17 cellular contexts compared by ENCODE assay signal in genomic region chr3:11534783-11535081, GRCh38.
DNase-seq lines count a peak whose midpoint lies in the region; ATAC-seq and TF ChIP-seq lines count a peak whose summit lies in the region.
"Had no signal": no experiment of that assay in that cellular context is flagged by ENCODE, and none has a peak within 500 bp of the region (broad histone marks: within the 10 kb centered on the region; RNA-seq: fewer than 3 reads in every experiment).

No MANE protein-coding gene starts in this region.

- no peak overlapping the region for H3K9ac ChIP-seq in mammary epithelial cell (ENCODE audit: insufficient read depth, low read length)
- H3K9ac ChIP-seq: KMS-11 had no signal

- H4K20me1 ChIP-seq in mammary epithelial cell (ENCODE audit: insufficient read depth, low read length): no peaks in the 10 kb centered on the region

- H3K4me2 ChIP-seq in mammary epithelial cell (ENCODE audit: insufficient read depth, low read depth, low read length): no peak overlapping the region
- H3K4me2 ChIP-seq: KMS-11, PC-9 had no signal

- H3K9me3 ChIP-seq in Panc1 (ENCODE audit: control insufficient read depth, insufficient read depth, low read depth, low read length) (no peaks in the 10 kb centered on the region), gastrocnemius medialis (no peaks in the 10 kb centered on the region), mammary epithelial cell (replicated peaks; ENCODE audit: insufficient read depth, low read length) (no peaks in the 10 kb centered on the region)

- no peak for TF ChIP-seq CTCF in 22Rv1 (IDR thresholded peaks at IDR 0.05)
- TF ChIP-seq CTCF in Panc1 (IDR thresholded peaks at IDR 0.05): no peak
- TF ChIP-seq CTCF in gastrocnemius medialis (IDR thresholded peaks at IDR 0.05 in 4 of 5, conservative IDR thresholded peaks at IDR 0.05 in 1 of 5): no peak
- TF ChIP-seq CTCF in mammary epithelial cell (conservative IDR thresholded peaks at IDR 0.05 in 1 of 2, IDR thresholded peaks at IDR 0.05 in 1 of 2; ENCODE audit: extremely low read depth in 1 of 2, insufficient read depth in 1 of 2, low read depth in 1 of 2, low read length in 2 of 2): no peak

- intact Hi-C loops in Panc1 (cut with micrococcal nuclease; ENCODE audit: unreplicated experiment) (no loop called here), gastrocnemius medialis (cut with DNase I; ENCODE audit: low total_unique reads) (no loop called here), mammary epithelial cell (cut with micrococcal nuclease) (no loop called here), posterior cingulate gyrus (cut with DNase I) (no loop called here)

- H3K4me1 ChIP-seq in Panc1 (ENCODE audit: control insufficient read depth, insufficient read depth, low read length) (peaks cover 13% of the 10 kb centered on the region), gastrocnemius medialis (peaks cover 16 to 18% of the 10 kb centered on the region in 2 donors), mammary epithelial cell (ENCODE audit: insufficient read depth, low read length) (peaks cover 14% of the 10 kb centered on the region)

- H3K27ac ChIP-seq in 22Rv1: peak overlapping the region; percentile 44; the same call in 1 of the 2 replicates
- H3K27ac ChIP-seq in Panc1 (ENCODE audit: low read length): peak overlapping the region; percentile 23; the same call in 1 of the 2 replicates
- peak overlapping the region in 3 of 4 donors; percentile 50 to 76 (median 70) for H3K27ac ChIP-seq in gastrocnemius medialis
- no peak overlapping the region for H3K27ac ChIP-seq in mammary epithelial cell (ENCODE audit: insufficient read depth, low read depth, low read length)
- H3K27ac ChIP-seq: KMS-11, PC-9 had no signal

- H3K27me3 Mint-ChIP-seq in memory B cell: no peaks in the 10 kb centered on the region

- no peaks in the 10 kb centered on the region for H3K36me3 ChIP-seq in Panc1 (ENCODE audit: control insufficient read depth, insufficient read depth, low read length)
- no peaks in the 10 kb centered on the region for H3K36me3 ChIP-seq in gastrocnemius medialis
- no peaks in the 10 kb centered on the region for H3K36me3 ChIP-seq in mammary epithelial cell (ENCODE audit: insufficient read depth, low read length)

- H3K4me1 Mint-ChIP-seq in memory B cell: peaks cover 7% of the 10 kb centered on the region

- POLR2A ChIA-PET in Panc1 (lab: Charles Lee): no interaction called here

- ATAC-seq in Panc1 (no peak), memory B cell (ENCODE audit: low read depth) (no peak), gastrocnemius medialis (no peak)

- no TSS peak for BruUV-seq in Panc1 (replicated peaks; lab: Mats Ljungman, UMichigan)
- BruUV-seq in mammary epithelial cell (replicated peaks; lab: Mats Ljungman, UMichigan): no TSS peak

- H3K4me3 ChIP-seq in Panc1 (ENCODE audit: low read depth in 2 of 2, low read length in 2 of 2) (no peak overlapping the region), gastrocnemius medialis (no peak overlapping the region), mammary epithelial cell (replicated peaks in 1 of 3; ENCODE audit: insufficient read depth in 1 of 3, low read depth in 2 of 3, low read length in 3 of 3) (no peak overlapping the region)
- H3K4me3 ChIP-seq: PC-9 had no signal

- peaks cover 12% of the 10 kb centered on the region for H3K36me3 Mint-ChIP-seq in memory B cell

- H3K79me2 ChIP-seq in mammary epithelial cell (ENCODE audit: insufficient read depth, low read length): no peaks in the 10 kb centered on the region

- no peak overlapping the region for H2AFZ ChIP-seq in mammary epithelial cell (ENCODE audit: low read depth, low read length)
- H2AFZ ChIP-seq: PC-9 had no signal

- CTCF ChIA-PET in Panc1 (lab: Charles Lee): interaction anchor here (0.7 kb wide), 1 partner anchor 112 kb away, joined by 5 read pairs; no protein-coding TSS in a partner anchor
- CTCF ChIA-PET in mammary epithelial cell (lab: Charles Lee; ENCODE audit: low non-redundant PET): no interaction called here

- H3K27me3 ChIP-seq in Panc1 (ENCODE audit: control insufficient read depth, insufficient read depth, low read length) (no peaks in the 10 kb centered on the region), gastrocnemius medialis (no peaks in the 10 kb centered on the region), mammary epithelial cell (ENCODE audit: insufficient read depth, low read length) (no peaks in the 10 kb centered on the region)

- no peaks in the 10 kb centered on the region for H3K9me3 Mint-ChIP-seq in memory B cell
- H3K9me3 Mint-ChIP-seq: CD14-positive monocyte had no signal

- dilution Hi-C loops in mammary epithelial cell (cut with HindIII; ENCODE audit: low sequenced_read_pairs): loop anchor here (5.0 kb wide), 1 partner anchor 87 kb away; no protein-coding TSS in a partner anchor

- WGBS in mammary epithelial cell (ENCODE audit: low coverage, missing lambda C conversion rate): 100% methylated on average over 6 of the region's 6 CpGs

- in situ Hi-C loops in Panc1 (cut with HindIII; ENCODE audit: low pct_unique_long_range_greater_than_20kb, low sequenced_read_pairs): no loop called here
- in situ Hi-C loops in gastrocnemius medialis (cut with MboI; ENCODE audit: low sequenced_read_pairs in 4 of 4): no loop called here
- in situ Hi-C loops in mammary epithelial cell (cut with MboI; ENCODE audit: low sequenced_read_pairs in 2 of 2): no loop called here

- H3K27ac Mint-ChIP-seq in memory B cell: peak overlapping the region; percentile 45

- no peak overlapping the region for H3K4me3 Mint-ChIP-seq in memory B cell
- H3K4me3 Mint-ChIP-seq: CD14-positive monocyte had no signal

- DNase-seq in Panc1 (ENCODE audit: low read depth, low spot score): no peak
- DNase-seq in memory B cell (ENCODE audit: low spot score in 2 of 2): no peak
- peak in 1 of 2 donors; percentile 10 for DNase-seq in gastrocnemius medialis
- DNase-seq in mammary epithelial cell: no peak
- no peak for DNase-seq in posterior cingulate gyrus
- no peak for DNase-seq in GDM1 (lab: John Stamatoyannopoulos, UW)
- DNase-seq in NCI-H1417 treated with DMSO at 0.1 percent for 48 hours (lab: John Stamatoyannopoulos, UW): no peak
- DNase-seq: NCI-H1092 treated with DMSO at 0.1 percent for 48 hours, NCI-H146, NCI-H2029, NCI-H226, NCI-H510A treated with DMSO at 0.1 percent for 48 hours, NCI-H748 treated with DMSO at 0.1 percent for 48 hours, PC-9 had no signal

- TF ChIP-seq POLR2A in gastrocnemius medialis (IDR thresholded peaks at IDR 0.05): no peak
